In genomic region chr9:127692071-127692470, GRCh38 we compare ENCODE assay signal across 26 cellular contexts. TPM values are rescaled to one million over a fixed set of nuclear protein-coding genes. Genes with fewer than 3 reads are reported as not detected.
"Had no signal": no experiment of that assay in that cellular context is flagged by ENCODE, and none has a peak within 500 bp of the region (broad histone marks: within the 10 kb centered on the region; RNA-seq: fewer than 3 reads in every experiment).

No MANE protein-coding gene starts in this region.

- H3K4me3 ChIP-seq: coronary artery, heart right ventricle, ovary, right atrium auricular region, sigmoid colon, skin epidermis, testis, tibial nerve, upper lobe of right lung had no signal

- H3K27ac ChIP-seq: coronary artery, heart right ventricle, ovary, right atrium auricular region, sigmoid colon, skin epidermis, testis, tibial nerve, upper lobe of right lung had no signal

- H3K4me1 Mint-ChIP-seq: stimulated activated naive B cell treated with anti-CD40 and anti-IgM and Interleukin-4, amounts not matched to agents 10 μg/mL and 1 μg/mL and 100 μg/mL, for 72 hours; stimulated activated naive CD8-positive, alpha-beta T cell treated with anti-CD3 and anti-CD28 coated beads, Interleukin-15, amount 100 ng/mL, for 72 hours had no signal

- DNase-seq: effector CD8-positive, alpha-beta T cell; heart right ventricle; hypothalamus; kidney glomerular epithelial cell; ovary; sigmoid colon; stimulated activated CD4-positive, alpha-beta T cell treated with anti-CD3 and anti-CD28 coated beads, Interleukin-2, amount 100 ng/mL, for 24 hours; stimulated activated CD4-positive, alpha-beta T cell treated with anti-CD3 and anti-CD28 coated beads, Interleukin-4, amount 100 ng/mL, for 4 hours; stimulated activated naive B cell treated with anti-CD40 and anti-IgM and Interleukin-4, amounts not matched to agents 10 μg/mL and 1 μg/mL and 100 μg/mL, for 72 hours; stimulated activated naive CD8-positive, alpha-beta T cell treated with anti-CD3 and anti-CD28 coated beads, Interleukin-15, amount 100 ng/mL, for 72 hours; testis; upper lobe of right lung had no signal

- H3K27me3 ChIP-seq: heart right ventricle, ovary, right atrium auricular region, sigmoid colon, testis, tibial nerve, upper lobe of right lung had no signal

- ATAC-seq: heart right ventricle; left lobe of liver; stimulated activated naive B cell treated with anti-CD40 and anti-IgM and Interleukin-4, amounts not matched to agents 10 μg/mL and 1 μg/mL and 100 μg/mL, for 72 hours; stimulated activated naive CD8-positive, alpha-beta T cell treated with anti-CD3 and anti-CD28 coated beads, Interleukin-15, amount 100 ng/mL, for 72 hours; upper lobe of right lung had no signal

- H3K4me1 ChIP-seq: heart right ventricle, right atrium auricular region, sigmoid colon, upper lobe of right lung had no signal

- H3K27me3 Mint-ChIP-seq: stimulated activated naive B cell treated with anti-CD40 and anti-IgM and Interleukin-4, amounts not matched to agents 10 μg/mL and 1 μg/mL and 100 μg/mL, for 72 hours; stimulated activated naive CD8-positive, alpha-beta T cell treated with anti-CD3 and anti-CD28 coated beads, Interleukin-15, amount 100 ng/mL, for 72 hours had no signal

- H3K36me3 ChIP-seq: ovary had no signal

- H3K9me3 ChIP-seq: heart right ventricle, ovary, right atrium auricular region, sigmoid colon, testis, tibial nerve, upper lobe of right lung had no signal

- H3K9me3 Mint-ChIP-seq: nephron; stimulated activated naive B cell treated with anti-CD40 and anti-IgM and Interleukin-4, amounts not matched to agents 10 μg/mL and 1 μg/mL and 100 μg/mL, for 72 hours; stimulated activated naive CD8-positive, alpha-beta T cell treated with anti-CD3 and anti-CD28 coated beads, Interleukin-15, amount 100 ng/mL, for 72 hours had no signal

- H3K27ac Mint-ChIP-seq: nephron; stimulated activated naive B cell treated with anti-CD40 and anti-IgM and Interleukin-4, amounts not matched to agents 10 μg/mL and 1 μg/mL and 100 μg/mL, for 72 hours had no signal

- H3K4me3 Mint-ChIP-seq: nephron; stimulated activated naive B cell treated with anti-CD40 and anti-IgM and Interleukin-4, amounts not matched to agents 10 μg/mL and 1 μg/mL and 100 μg/mL, for 72 hours; stimulated activated naive CD8-positive, alpha-beta T cell treated with anti-CD3 and anti-CD28 coated beads, Interleukin-15, amount 100 ng/mL, for 72 hours had no signal

RNA-seq across cellular contexts. Expression of gene CFAP157, which starts 14.7 kb away (rescaled TPM):
- total RNA-seq: chondrocyte, dermis microvascular lymphatic vessel endothelial cell, esophagus mucosa, frontal cortex, glomerular endothelial cell, left lobe of liver, right atrium auricular region, sigmoid colon, subcutaneous adipose tissue had no signal
- polyA plus RNA-seq: fibroblast of lung had no signal

RNA-seq across cellular contexts. Expression of gene TTC16, which starts 23.8 kb away (rescaled TPM):
- total RNA-seq: chondrocyte, dermis microvascular lymphatic vessel endothelial cell, esophagus mucosa, frontal cortex, glomerular endothelial cell, left lobe of liver, myocyte, sigmoid colon had no signal
- polyA plus RNA-seq: fibroblast of lung had no signal
